Comparison of ENCODE assay signal across 8 cellular contexts in the genomic region with DNA sequence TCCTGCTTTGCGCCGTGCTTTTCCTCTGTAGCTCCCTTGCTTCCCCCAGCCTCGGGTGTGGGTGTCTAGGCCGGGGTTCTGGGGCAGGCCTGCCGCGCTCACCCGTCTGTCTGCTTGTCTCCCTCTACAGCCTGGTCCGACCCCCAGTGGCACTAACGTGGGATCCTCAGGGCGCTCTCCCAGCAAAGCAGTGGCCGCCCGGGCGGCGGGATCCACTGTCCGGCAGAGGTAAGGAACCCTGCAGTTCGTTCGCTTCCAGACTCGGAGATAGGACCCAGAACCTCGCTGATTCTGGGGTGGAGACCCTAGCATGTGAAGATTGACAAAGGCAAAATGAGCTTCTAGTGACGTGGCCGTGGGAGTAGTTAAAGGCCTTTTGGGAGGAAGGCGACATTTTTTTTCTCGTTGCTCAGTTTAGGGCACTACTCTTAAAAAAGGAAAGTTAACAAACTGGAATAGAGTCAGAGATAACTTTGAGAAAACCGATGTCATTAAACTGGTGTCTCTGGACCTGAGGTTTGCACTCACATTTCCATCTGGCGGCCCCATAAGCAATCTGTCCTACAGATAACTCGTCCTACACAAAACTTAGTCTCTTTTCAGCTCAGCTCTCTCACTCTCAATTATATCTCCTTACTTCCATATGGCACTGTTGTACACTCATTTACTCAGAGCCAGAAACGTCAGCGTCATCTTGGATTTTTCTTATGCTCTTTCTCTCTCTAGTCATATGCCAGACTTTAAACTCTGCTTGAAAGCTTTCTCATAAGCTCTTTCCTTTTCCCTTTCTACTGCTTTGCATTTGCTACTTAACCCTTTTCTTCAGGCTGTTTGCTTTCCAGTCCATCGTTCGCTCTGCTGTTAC. TPM values are rescaled to one million over a fixed set of nuclear protein-coding genes. Genes with fewer than 3 reads are reported as not detected.
DNase-seq lines count a peak whose midpoint lies in the region; ATAC-seq and TF ChIP-seq lines count a peak whose summit lies in the region.

No MANE protein-coding gene starts in this region.

- peak in 1 of 2 donors; percentile 14 for ATAC-seq in CD4-positive, CD25-positive, alpha-beta regulatory T cell (ENCODE audit: low read depth in 2 of 2)
- ATAC-seq in GM19467 (IDR thresholded peaks at IDR 0.05; ENCODE audit: unreplicated experiment) = peak; percentile 22

- peaks cover 86% of the 10 kb centered on the region for H3K79me2 ChIP-seq in KMS-11 (ENCODE audit: insufficient read depth, low read depth)

- peak overlapping the region; percentile 99 for H3K4me3 Mint-ChIP-seq in CD4-positive, CD25-positive, alpha-beta regulatory T cell
- H3K4me3 Mint-ChIP-seq in mesothelial cell of epicardium = peak overlapping the region; percentile 96

- H3K27ac Mint-ChIP-seq in CD4-positive, CD25-positive, alpha-beta regulatory T cell = peak overlapping the region; percentile 100
- H3K27ac Mint-ChIP-seq in mesothelial cell of epicardium = peak overlapping the region; percentile 100

- H2AFZ ChIP-seq in KMS-11 (ENCODE audit: low read depth) = peak overlapping the region; percentile 65; the same call in 1 of the 2 replicates

- H3K36me3 Mint-ChIP-seq in CD4-positive, CD25-positive, alpha-beta regulatory T cell = peaks cover 26% of the 10 kb centered on the region
- H3K36me3 Mint-ChIP-seq in mesothelial cell of epicardium = peaks cover 19% of the 10 kb centered on the region

- H3K9me3 Mint-ChIP-seq in CD4-positive, CD25-positive, alpha-beta regulatory T cell = no peaks in the 10 kb centered on the region
- H3K9me3 Mint-ChIP-seq in mesothelial cell of epicardium = no peaks in the 10 kb centered on the region

- H3K4me1 ChIP-seq in CD4-positive, CD25-positive, alpha-beta regulatory T cell (ENCODE audit: control insufficient read depth, insufficient read depth, low read length, poor library complexity, severe bottlenecking) = peaks cover 44% of the 10 kb centered on the region
- peaks cover 36% of the 10 kb centered on the region for H3K4me1 ChIP-seq in KMS-11 (ENCODE audit: low read depth, poor library complexity, severe bottlenecking)
- H3K4me1 ChIP-seq in colonic mucosa = peaks cover 13% of the 10 kb centered on the region

- H3K27me3 Mint-ChIP-seq in CD4-positive, CD25-positive, alpha-beta regulatory T cell = peaks cover 6% of the 10 kb centered on the region
- H3K27me3 Mint-ChIP-seq in mesothelial cell of epicardium (ENCODE audit: low read depth) = no peaks in the 10 kb centered on the region

- H3K27ac ChIP-seq in CD4-positive, CD25-positive, alpha-beta regulatory T cell (ENCODE audit: insufficient read depth, low read length, poor library complexity, severe bottlenecking) = peak overlapping the region; percentile 93
- H3K27ac ChIP-seq in KMS-11 = peak overlapping the region; percentile 82
- peak overlapping the region; percentile 81 for H3K27ac ChIP-seq in colonic mucosa

- no peaks in the 10 kb centered on the region; the same call in 1 of the 2 replicates for H4K20me1 ChIP-seq in KMS-11 (ENCODE audit: insufficient read depth)

- H3K9ac ChIP-seq in KMS-11 (peak overlapping the region; percentile 80), colonic mucosa (ENCODE audit: low read depth in 2 of 2, low read length in 2 of 2) (peak overlapping the region; percentile 95 to 99)

- H3K4me1 Mint-ChIP-seq in CD4-positive, CD25-positive, alpha-beta regulatory T cell = peaks cover 33 to 78% (median 62%) of the 10 kb centered on the region in 4 donors
- H3K4me1 Mint-ChIP-seq in mesothelial cell of epicardium = peaks cover 34% of the 10 kb centered on the region

- no peaks in the 10 kb centered on the region for H3K27me3 ChIP-seq in CD4-positive, CD25-positive, alpha-beta regulatory T cell (ENCODE audit: control insufficient read depth, insufficient read depth, low read length)
- no peaks in the 10 kb centered on the region for H3K27me3 ChIP-seq in KMS-11 (ENCODE audit: insufficient read depth, low read depth)
- no peaks in the 10 kb centered on the region for H3K27me3 ChIP-seq in colonic mucosa

- H3K9me3 ChIP-seq in CD4-positive, CD25-positive, alpha-beta regulatory T cell (ENCODE audit: control insufficient read depth in 2 of 2, low read length in 2 of 2) = no peaks in the 10 kb centered on the region
- H3K9me3 ChIP-seq in colonic mucosa = no peaks in the 10 kb centered on the region

- TF ChIP-seq CTCF in KMS-11 (conservative IDR thresholded peaks at IDR 0.05; ENCODE audit: low read depth, low read length) = no peak
- no peak for TF ChIP-seq CTCF in colonic mucosa (IDR thresholded peaks at IDR 0.05)
- no peak for TF ChIP-seq CTCF in mesothelial cell of epicardium (IDR thresholded peaks at IDR 0.05; ENCODE audit: unreplicated experiment)

- peaks cover 24% of the 10 kb centered on the region for H3K36me3 ChIP-seq in CD4-positive, CD25-positive, alpha-beta regulatory T cell (ENCODE audit: control insufficient read depth, insufficient read depth, low read length)
- H3K36me3 ChIP-seq in KMS-11 (ENCODE audit: insufficient read depth) (no peaks in the 10 kb centered on the region), colonic mucosa (no peaks in the 10 kb centered on the region)

- no peak for DNase-seq in CD4-positive, CD25-positive, alpha-beta regulatory T cell
- DNase-seq in colonic mucosa = no peak
- DNase-seq in mesothelial cell of epicardium (ENCODE audit: low spot score in 2 of 2, unreplicated experiment in 2 of 2) = no peak
- no peak for DNase-seq in NCI-H526 (lab: John Stamatoyannopoulos, UW)
- no peak for DNase-seq in GM19238 (ENCODE audit: insufficient read length, low spot score)
- DNase-seq in NCI-H2081 treated with DMSO at 0.1 percent for 48 hours (lab: John Stamatoyannopoulos, UW) = no peak

- intact Hi-C loops in colonic mucosa (cut with DNase I) = no loop called here

- peak overlapping the region; percentile 98 for H3K4me2 ChIP-seq in KMS-11

- H3K4me3 ChIP-seq in CD4-positive, CD25-positive, alpha-beta regulatory T cell (ENCODE audit: low read depth, low read length) = peak overlapping the region; percentile 95
- no peak overlapping the region for H3K4me3 ChIP-seq in KMS-11 (IDR thresholded peaks at IDR 0.05; ENCODE audit: insufficient read depth, low read depth, low read length)
- peak overlapping the region; percentile 85 for H3K4me3 ChIP-seq in colonic mucosa

RNA-seq across cellular contexts. Expression of gene SEC61B, which starts 0.6 kb away (rescaled TPM):
- 76.2 TPM for total RNA-seq in CD4-positive, CD25-positive, alpha-beta regulatory T cell
- polyA plus RNA-seq in CD4-positive, CD25-positive, alpha-beta regulatory T cell = 100 to 1,000 TPM; 343 to 400 (median 367) TPM
- total RNA-seq in colonic mucosa (100 to 1,000 TPM; 126 to 166 TPM), mesothelial cell of epicardium (130 to 139 TPM (median 132 TPM) in 3 replicates)

RNA-seq across cellular contexts. Expression of gene ALG2, which starts 0.9 kb away (rescaled TPM):
- total RNA-seq in CD4-positive, CD25-positive, alpha-beta regulatory T cell = 17.1 TPM
- polyA plus RNA-seq in CD4-positive, CD25-positive, alpha-beta regulatory T cell = 10 to 100 TPM; 27.1 to 35.2 (median 31.6) TPM
- total RNA-seq in colonic mucosa = 10 to 100 TPM; 33.7 to 43.3 TPM
- 28.6 to 31.2 TPM (median 29.6 TPM) in 3 replicates for total RNA-seq in mesothelial cell of epicardium
